ENCODE assay signal across 21 cellular contexts in genomic region chr11:109275931-109276330, GRCh38.
A peak's percentile ranks its signal among the peaks of the same experiment; 100 is the strongest.
DNase-seq lines count a peak whose midpoint lies in the region; ATAC-seq and TF ChIP-seq lines count a peak whose summit lies in the region.
"Had no signal": no experiment of that assay in that cellular context is flagged by ENCODE, and none has a peak within 500 bp of the region (broad histone marks: within the 10 kb centered on the region; RNA-seq: fewer than 3 reads in every experiment).

No MANE protein-coding gene starts in this region.

- peak overlapping the region; percentile 42 to 91 (median 78) for H3K4me2 ChIP-seq in BLaER1 treated with 17β-estradiol and CSF1 and Interleukin-3, amounts not matched to agents 10 nM and 100 nM
- peak overlapping the region; percentile 45 for H3K4me2 ChIP-seq in PC-9

- no peaks in the 10 kb centered on the region for H3K4me1 Mint-ChIP-seq in stimulated activated memory B cell treated with anti-CD40 and anti-IgM and Interleukin-4, amounts not matched to agents 10 μg/mL and 1 μg/mL and 100 μg/mL, for 72 hours
- H3K4me1 Mint-ChIP-seq in activated T-cell treated with anti-CD3 and anti-CD28 coated beads, Interleukin-2, amount 50 U/mL, for 24 hours (ENCODE audit: low read depth), result no peaks in the 10 kb centered on the region

- POLR2A ChIA-PET in PC-9 (lab: Charles Lee; ENCODE audit: unreplicated experiment), result no interaction called here

- BruUV-seq in PC-9 (replicated peaks; lab: Mats Ljungman, UMichigan), result no TSS peak

- peak overlapping the region in 1 of 10 experiments; percentile 14; a peak in 1 of 20 replicates for H3K4me3 ChIP-seq in BLaER1 treated with 17β-estradiol and CSF1 and Interleukin-3, amounts not matched to agents 10 nM and 100 nM
- H3K4me3 ChIP-seq in PC-9, result no peak overlapping the region
- H3K4me3 ChIP-seq: Peyer's patch, SK-N-MC had no signal

- H3K4me3 Mint-ChIP-seq in stimulated activated memory B cell treated with anti-CD40 and anti-IgM and Interleukin-4, amounts not matched to agents 10 μg/mL and 1 μg/mL and 100 μg/mL, for 72 hours, result no peak overlapping the region
- H3K4me3 Mint-ChIP-seq in activated T-cell treated with anti-CD3 and anti-CD28 coated beads, Interleukin-2, amount 50 U/mL, for 24 hours, result no peak overlapping the region
- H3K4me3 Mint-ChIP-seq: CD8-positive, alpha-beta T cell had no signal

- DNase-seq in PC-9 (no peak), left kidney (ENCODE audit: low read depth, low spot score) (peak; percentile 55), NOMO-1 (lab: John Stamatoyannopoulos, UW; ENCODE audit: unreplicated experiment in 2 of 2) (no peak)
- no peak for DNase-seq in activated T-cell treated with anti-CD3 and anti-CD28 coated beads, Interleukin-2, amount 50 U/mL, for 24 hours
- DNase-seq: Caco-2; CD8-positive, alpha-beta T cell; NCI-H1092; NCI-H1417 treated with DMSO at 0.1 percent for 48 hours; NCI-H1694 treated with DMSO at 0.1 percent for 48 hours; NCI-H2081; NCI-H446; NCI-H524 treated with DMSO at 0.1 percent for 48 hours; NCI-H82; NK-92 treated with Interleukin-12 subunit alpha and Interleukin-12 subunit beta, amount 100 ng/mL, for 24 hours; Peyer's patch; SHP77 treated with DMSO at 0.1 percent for 48 hours had no signal

- CTCF ChIA-PET in PC-9 (lab: Charles Lee), result no interaction called here

- intact Hi-C loops in PC-9 (cut with micrococcal nuclease; ENCODE audit: unreplicated experiment), result no loop called here

- peak overlapping the region in 7 of 11 experiments; percentile 5 to 70 (median 36); a peak in 12 of 22 replicates for H3K27ac ChIP-seq in BLaER1 treated with 17β-estradiol and CSF1 and Interleukin-3, amounts not matched to agents 10 nM and 100 nM
- no peak overlapping the region for H3K27ac ChIP-seq in PC-9
- H3K27ac ChIP-seq: C4-2B, Peyer's patch, SK-N-MC had no signal

- no peak overlapping the region for H3K27ac Mint-ChIP-seq in stimulated activated memory B cell treated with anti-CD40 and anti-IgM and Interleukin-4, amounts not matched to agents 10 μg/mL and 1 μg/mL and 100 μg/mL, for 72 hours
- no peak overlapping the region for H3K27ac Mint-ChIP-seq in activated T-cell treated with anti-CD3 and anti-CD28 coated beads, Interleukin-2, amount 50 U/mL, for 24 hours
- H3K27ac Mint-ChIP-seq: CD8-positive, alpha-beta T cell had no signal

- no peaks in the 10 kb centered on the region for H3K36me3 Mint-ChIP-seq in stimulated activated memory B cell treated with anti-CD40 and anti-IgM and Interleukin-4, amounts not matched to agents 10 μg/mL and 1 μg/mL and 100 μg/mL, for 72 hours
- H3K36me3 Mint-ChIP-seq in activated T-cell treated with anti-CD3 and anti-CD28 coated beads, Interleukin-2, amount 50 U/mL, for 24 hours (ENCODE audit: low read depth), result no peaks in the 10 kb centered on the region
- H3K36me3 Mint-ChIP-seq: CD8-positive, alpha-beta T cell had no signal

- H4K20me1 ChIP-seq in BLaER1 treated with 17β-estradiol and CSF1 and Interleukin-3, amounts not matched to agents 10 nM and 100 nM, result no peaks in the 10 kb centered on the region
- H4K20me1 ChIP-seq in PC-9 (ENCODE audit: insufficient read depth), result no peaks in the 10 kb centered on the region

- ATAC-seq in stimulated activated memory B cell treated with anti-CD40 and anti-IgM and Interleukin-4, amounts not matched to agents 10 μg/mL and 1 μg/mL and 100 μg/mL, for 72 hours, result peak; percentile 45
- no peak for ATAC-seq in GM19397 (IDR thresholded peaks at IDR 0.05; ENCODE audit: unreplicated experiment)
- ATAC-seq: CD8-positive, alpha-beta T cell had no signal

- peak overlapping the region in 4 of 11 experiments; percentile 0 to 43 (median 20); a peak in 4 of 22 replicates for H3K9ac ChIP-seq in BLaER1 treated with 17β-estradiol and CSF1 and Interleukin-3, amounts not matched to agents 10 nM and 100 nM

- H3K9me3 ChIP-seq in BLaER1 treated with 17β-estradiol and CSF1 and Interleukin-3, amounts not matched to agents 10 nM and 100 nM (replicated peaks in 1 of 11), result peaks cover 13 to 21% (median 16%) of the 10 kb centered on the region in 11 experiments; a peak in 21 of 22 replicates
- H3K9me3 ChIP-seq in PC-9 (ENCODE audit: insufficient read depth, low read depth), result no peaks in the 10 kb centered on the region; the same call in 1 of the 2 replicates
- H3K9me3 ChIP-seq: Caco-2, Peyer's patch had no signal

- peak overlapping the region; percentile 66 for H2AFZ ChIP-seq in PC-9

- no peaks in the 10 kb centered on the region for H3F3A ChIP-seq in PC-9 (ENCODE audit: insufficient read depth, low read depth)

- H3K36me3 ChIP-seq in BLaER1 treated with 17β-estradiol and CSF1 and Interleukin-3, amounts not matched to agents 10 nM and 100 nM, result no peaks in the 10 kb centered on the region
- no peaks in the 10 kb centered on the region for H3K36me3 ChIP-seq in PC-9 (ENCODE audit: low read depth)
- H3K36me3 ChIP-seq: Peyer's patch had no signal

- no peaks in the 10 kb centered on the region for H3K79me2 ChIP-seq in PC-9 (ENCODE audit: low read depth)

- no peaks in the 10 kb centered on the region for H3K27me3 ChIP-seq in BLaER1 treated with 17β-estradiol and CSF1 and Interleukin-3, amounts not matched to agents 10 nM and 100 nM
- H3K27me3 ChIP-seq in PC-9 (ENCODE audit: insufficient read depth, low read depth), result no peaks in the 10 kb centered on the region
- H3K27me3 ChIP-seq: Peyer's patch had no signal

- H3K4me1 ChIP-seq in BLaER1 treated with 17β-estradiol and CSF1 and Interleukin-3, amounts not matched to agents 10 nM and 100 nM, result peaks cover 6 to 25% (median 20%) of the 10 kb centered on the region in 10 experiments; a peak in 19 of 20 replicates
- H3K4me1 ChIP-seq in PC-9 (replicated peaks; ENCODE audit: insufficient read depth), result peaks cover 14% of the 10 kb centered on the region
- H3K4me1 ChIP-seq: Caco-2, Peyer's patch had no signal

- TF ChIP-seq CTCF in PC-9 (conservative IDR thresholded peaks at IDR 0.05), result no peak

- peaks cover 8% of the 10 kb centered on the region for H3K9me3 Mint-ChIP-seq in stimulated activated memory B cell treated with anti-CD40 and anti-IgM and Interleukin-4, amounts not matched to agents 10 μg/mL and 1 μg/mL and 100 μg/mL, for 72 hours
- peaks cover 5% of the 10 kb centered on the region for H3K9me3 Mint-ChIP-seq in activated T-cell treated with anti-CD3 and anti-CD28 coated beads, Interleukin-2, amount 50 U/mL, for 24 hours

- H3K27me3 Mint-ChIP-seq in stimulated activated memory B cell treated with anti-CD40 and anti-IgM and Interleukin-4, amounts not matched to agents 10 μg/mL and 1 μg/mL and 100 μg/mL, for 72 hours, result no peaks in the 10 kb centered on the region
- no peaks in the 10 kb centered on the region for H3K27me3 Mint-ChIP-seq in activated T-cell treated with anti-CD3 and anti-CD28 coated beads, Interleukin-2, amount 50 U/mL, for 24 hours

- H3K9me2 ChIP-seq in PC-9 (ENCODE audit: insufficient read depth), result no peaks in the 10 kb centered on the region
